Comparison of ENCODE assay signal across 8 cellular contexts in genomic region chr13:106083620-106084350, GRCh38.
A peak's percentile ranks its signal among the peaks of the same experiment; 100 is the strongest.
DNase-seq lines count a peak whose midpoint lies in the region; ATAC-seq, FAIRE-seq and TF ChIP-seq lines count a peak whose summit lies in the region.

No MANE protein-coding gene starts in this region.

- no peak overlapping the region for H2AFZ ChIP-seq in keratinocyte (ENCODE audit: control insufficient read depth, low read length)

- intact Hi-C loops in spleen (cut with DNase I; ENCODE audit: low total_unique reads): no loop called here
- intact Hi-C loops in lower leg skin (cut with DNase I; ENCODE audit: low total_unique reads): no loop called here

- H3K4me3 ChIP-seq in adipocyte (ENCODE audit: low read length): no peak overlapping the region
- H3K4me3 ChIP-seq in keratinocyte (ENCODE audit: control insufficient read depth in 2 of 3, extremely low read depth in 1 of 3, insufficient read depth in 2 of 3, low read depth in 1 of 3, low read length in 3 of 3): no peak overlapping the region
- no peak overlapping the region for H3K4me3 ChIP-seq in spleen
- no peak overlapping the region for H3K4me3 ChIP-seq in lower leg skin (ENCODE audit: low read depth, poor library complexity, severe bottlenecking)

- H3K27ac ChIP-seq in keratinocyte (ENCODE audit: control insufficient read depth, insufficient read depth, low read length): peak overlapping the region; percentile 1
- H3K27ac ChIP-seq in spleen: no peak overlapping the region

- no peak overlapping the region for H3K9ac ChIP-seq in adipocyte (ENCODE audit: low read length)
- no peak overlapping the region for H3K9ac ChIP-seq in keratinocyte (ENCODE audit: control insufficient read depth, extremely low read depth, insufficient read depth, low read length)

- TF ChIP-seq POLR2A in spleen (IDR thresholded peaks at IDR 0.05): no peak
- TF ChIP-seq POLR2A in lower leg skin (IDR thresholded peaks at IDR 0.05): no peak

- no peaks in the 10 kb centered on the region for H3K36me3 ChIP-seq in adipocyte (ENCODE audit: control insufficient read depth, insufficient read depth, low read length, severe bottlenecking)
- H3K36me3 ChIP-seq in keratinocyte (ENCODE audit: control insufficient read depth in 2 of 2, extremely low read depth in 1 of 2, insufficient read depth in 2 of 2, low read length in 2 of 2): no peaks in the 10 kb centered on the region
- no peaks in the 10 kb centered on the region for H3K36me3 ChIP-seq in spleen

- H3K9me1 ChIP-seq in keratinocyte (ENCODE audit: control insufficient read depth, extremely low read depth, insufficient read depth, low read length): no peaks in the 10 kb centered on the region

- H3K9me3 ChIP-seq in adipocyte (ENCODE audit: control insufficient read depth, low read length) (peaks cover 3% of the 10 kb centered on the region), keratinocyte (ENCODE audit: control insufficient read depth, low read depth, low read length) (no peaks in the 10 kb centered on the region), spleen (peaks cover 0 to 9% (median 0%) of the 10 kb centered on the region in 8 donors)

- DNase-seq in activated CD4-positive, alpha-beta T cell treated with anti-CD3 and anti-CD28 coated beads for 48 hours: peak; percentile 5
- DNase-seq in activated CD4-positive, alpha-beta T cell treated with anti-CD3 and anti-CD28 coated beads, Interleukin-2, amount 50 U/mL, for 1 hour: no peak
- DNase-seq in adipocyte (ENCODE audit: low read depth) (peak; percentile 69), keratinocyte (ENCODE audit: low read depth, low spot score) (no peak), spleen (no peak), D341Med (ENCODE audit: low spot score) (no peak), lower leg skin (ENCODE audit: low spot score in 2 of 2) (no peak)

- WGBS in spleen, 5 donors: 43 to 70% (median 45%) methylated on average over 3 of the region's 3 CpGs
- 42 to 50% methylated on average over 3 of the region's 3 CpGs for WGBS in lower leg skin, 2 donors

- dilution Hi-C loops in keratinocyte (cut with MboI; ENCODE audit: extremely low pct_ligation_motif_present, low sequenced_read_pairs): no loop called here

- TF ChIP-seq CTCF in keratinocyte (optimal IDR thresholded peaks at IDR 0.05 in 1 of 3, IDR thresholded peaks at IDR 0.05 in 1 of 3, conservative IDR thresholded peaks at IDR 0.05 in 1 of 3; ENCODE audit: extremely low read depth in 1 of 3, insufficient read depth in 2 of 3, low read length in 3 of 3) (peak; percentile 75 to 86 (median 81)), spleen (IDR thresholded peaks at IDR 0.05 in 8 of 11, conservative IDR thresholded peaks at IDR 0.05 in 3 of 11) (peak in 4 of 11 experiments; percentile 13 to 32 (median 22)), lower leg skin (IDR thresholded peaks at IDR 0.05) (no peak)

- H3K79me2 ChIP-seq in keratinocyte (ENCODE audit: control insufficient read depth, insufficient read depth, low read length): no peaks in the 10 kb centered on the region

- H3K27me3 ChIP-seq in adipocyte (replicated peaks; ENCODE audit: control insufficient read depth, insufficient read depth, low read length) (no peaks in the 10 kb centered on the region), keratinocyte (ENCODE audit: control insufficient read depth, extremely low read depth, insufficient read depth, low read length) (no peaks in the 10 kb centered on the region), spleen (replicated peaks in 1 of 7) (no peaks in the 10 kb centered on the region)

- H4K20me1 ChIP-seq in keratinocyte (ENCODE audit: control insufficient read depth, extremely low read depth, insufficient read depth, low read length): no peaks in the 10 kb centered on the region

- ATAC-seq in HG03025 (IDR thresholded peaks at IDR 0.05; ENCODE audit: low FRiP score, unreplicated experiment): peak; percentile 59

- no peaks in the 10 kb centered on the region for H3K4me1 ChIP-seq in adipocyte (ENCODE audit: control insufficient read depth, insufficient read depth, low read length)
- no peaks in the 10 kb centered on the region for H3K4me1 ChIP-seq in keratinocyte (ENCODE audit: control insufficient read depth, extremely low read depth, insufficient read depth, low read length)
- no peaks in the 10 kb centered on the region for H3K4me1 ChIP-seq in spleen

- peak; percentile 84 for FAIRE-seq in keratinocyte (lab: Jason Lieb, UNC)

- H3K4me2 ChIP-seq in keratinocyte (ENCODE audit: control insufficient read depth, extremely low read depth, insufficient read depth, low read depth, low read length): no peak overlapping the region

Comparison
In these comparisons a context has a peak if more than half of its experiments do, and no peak if none do; other contexts are left out.
1. DNase-seq: peak in activated CD4-positive, alpha-beta T cell treated with anti-CD3 and anti-CD28 coated beads for 48 hours (single experiment) and adipocyte (single experiment); none in activated CD4-positive, alpha-beta T cell treated with anti-CD3 and anti-CD28 coated beads, Interleukin-2, amount 50 U/mL, for 1 hour (single experiment), keratinocyte (single experiment), spleen (single experiment), D341Med (single experiment) and lower leg skin (0 of 2).
2. CTCF ChIP-seq: peak in keratinocyte (3 of 3); none in lower leg skin (0 of 3).